In genomic region chr21:38269567-38269917, GRCh38 we compare ENCODE assay signal across 1 cellular context.
TF ChIP-seq lines count a peak whose summit lies in the region.

No MANE protein-coding gene starts in this region.

TF ChIP-seq in GM12878, 131 proteins besides CTCF, POLR2A, EP300 and RAD21 (continued from another document and continues in another):
- TF ChIP-seq SKIL (IDR thresholded peaks at IDR 0.05; ENCODE audit: low read depth, poor library complexity, severe bottlenecking) (no peak), IRF4 (IDR thresholded peaks at IDR 0.05; ENCODE audit: low read depth, low read length) (0 out of 2 replicates have a peak, but pooled peaks have one; percentile 51), ESRRA (IDR thresholded peaks at IDR 0.05; ENCODE audit: low read length) (no peak), SP1 (IDR thresholded peaks at IDR 0.05; ENCODE audit: low read depth, low read length) (peak; percentile 44), SIX5 (IDR thresholded peaks at IDR 0.05; ENCODE audit: low read depth, low read length, severe bottlenecking) (no peak), STAT1 (conservative IDR thresholded peaks at IDR 0.05) (no peak), E4F1 (IDR thresholded peaks at IDR 0.05; ENCODE audit: borderline replicate concordance, partially characterized antibody) (no peak), CEBPB (IDR thresholded peaks at IDR 0.05; ENCODE audit: borderline replicate concordance in 1 of 2, low read depth in 2 of 2, low read length in 2 of 2) (no peak), CREM (IDR thresholded peaks at IDR 0.05; ENCODE audit: low read depth) (no peak), EZH2 (IDR thresholded peaks at IDR 0.05; ENCODE audit: borderline replicate concordance, control insufficient read depth, low read depth, low read length) (no peak), POU2F2 (IDR thresholded peaks at IDR 0.05; ENCODE audit: borderline replicate concordance, low read depth, low read length) (0 out of 3 replicates have a peak, but pooled peaks have one; percentile 21), EED (IDR thresholded peaks at IDR 0.05; ENCODE audit: low read depth) (no peak), TARDBP (IDR thresholded peaks at IDR 0.05; ENCODE audit: borderline replicate concordance) (no peak), MEF2B (IDR thresholded peaks at IDR 0.05; ENCODE audit: partially characterized antibody, poor library complexity, severe bottlenecking) (peak; percentile 83), SREBF1 (IDR thresholded peaks at IDR 0.05; ENCODE audit: low read length) (no peak), ELK1 (IDR thresholded peaks at IDR 0.05; ENCODE audit: low read depth, low read length) (no peak), DPF2 (IDR thresholded peaks at IDR 0.05) (peak; percentile 58), PML (IDR thresholded peaks at IDR 0.05; ENCODE audit: low read length) (no peak), KLF5 (IDR thresholded peaks at IDR 0.05; ENCODE audit: partially characterized antibody) (no peak), LARP7 (IDR thresholded peaks at IDR 0.05) (no peak), CHD2 (IDR thresholded peaks at IDR 0.05; ENCODE audit: borderline replicate concordance, low read depth, low read length) (no peak), WRNIP1 (IDR thresholded peaks at IDR 0.05; ENCODE audit: borderline replicate concordance, low read depth, low read length) (no peak), BCL3 (IDR thresholded peaks at IDR 0.05; ENCODE audit: borderline replicate concordance, insufficient read depth, low read depth, low read length, poor library complexity, severe bottlenecking) (no peak), BACH1 (IDR thresholded peaks at IDR 0.05; ENCODE audit: borderline replicate concordance) (no peak), CBX5 (IDR thresholded peaks at IDR 0.05; ENCODE audit: low read depth) (no peak), SRF (IDR thresholded peaks at IDR 0.05; ENCODE audit: low read depth in 2 of 2, low read length in 2 of 2) (no peak), ZBTB40 (IDR thresholded peaks at IDR 0.05; ENCODE audit: borderline replicate concordance) (no peak), E2F8 (IDR thresholded peaks at IDR 0.05; ENCODE audit: low read depth, partially characterized antibody) (no peak), MEF2A (IDR thresholded peaks at IDR 0.05; ENCODE audit: insufficient read depth, low read depth, low read length) (peak; percentile 43; the same call in 1 of the 2 replicates), NFXL1 (IDR thresholded peaks at IDR 0.05; ENCODE audit: borderline replicate concordance) (no peak), FOXK2 (IDR thresholded peaks at IDR 0.05) (no peak), ETV6 (conservative IDR thresholded peaks at IDR 0.05 in 1 of 2, IDR thresholded peaks at IDR 0.05 in 1 of 2; ENCODE audit: borderline replicate concordance in 1 of 2, low read depth in 1 of 2) (no peak), GABPA (IDR thresholded peaks at IDR 0.05; ENCODE audit: low read depth) (no peak), ZBTB4 (CRISPR knock-in tag; IDR thresholded peaks at IDR 0.05) (no peak), SUZ12 (IDR thresholded peaks at IDR 0.05; ENCODE audit: unreplicated experiment) (no peak), ZNF217 (IDR thresholded peaks at IDR 0.05) (no peak), ATF2 (IDR thresholded peaks at IDR 0.05; ENCODE audit: low read length) (no peak), HCFC1 (IDR thresholded peaks at IDR 0.05; ENCODE audit: low read length) (no peak), PKNOX1 (IDR thresholded peaks at IDR 0.05) (no peak)
